Comparison of ENCODE assay signal across 11 cellular contexts in genomic region chr12:111758120-111758561, GRCh38. TPM values are rescaled to one million over a fixed set of nuclear protein-coding genes. Genes with fewer than 3 reads are reported as not detected.
DNase-seq lines count a peak whose midpoint lies in the region; ATAC-seq, FAIRE-seq and TF ChIP-seq lines count a peak whose summit lies in the region.
"Had no signal": no experiment of that assay in that cellular context is flagged by ENCODE, and none has a peak within 500 bp of the region (broad histone marks: within the 10 kb centered on the region; RNA-seq: fewer than 3 reads in every experiment).

No MANE protein-coding gene starts in this region.

- peak overlapping the region; percentile 43; the same call in 1 of the 2 replicates for H3K9ac ChIP-seq in BLaER1

- H3K36me3 ChIP-seq in BLaER1, result peaks cover 38% of the 10 kb centered on the region
- H3K36me3 ChIP-seq in bronchial epithelial cell (ENCODE audit: control insufficient read depth, insufficient read depth, low read length), result peaks cover 6% of the 10 kb centered on the region
- H3K36me3 ChIP-seq in mesodermal cell (ENCODE audit: control insufficient read depth, insufficient read depth, low read length), result peaks cover 14% of the 10 kb centered on the region

- no peak for ATAC-seq in GM19035 (IDR thresholded peaks at IDR 0.05; ENCODE audit: unreplicated experiment)

- H3K9me3 ChIP-seq in BLaER1 (no peaks in the 10 kb centered on the region), mesodermal cell (ENCODE audit: control insufficient read depth, low read length) (no peaks in the 10 kb centered on the region)

- H3K27ac ChIP-seq in BLaER1 (peak overlapping the region; percentile 44), HL-60 (replicated peaks) (peak overlapping the region; percentile 85), mesodermal cell (ENCODE audit: low read depth, low read length, severe bottlenecking) (peak overlapping the region; percentile 59)

- FAIRE-seq in bronchial epithelial cell (lab: Jason Lieb, UNC), result no peak

- DNase-seq in HL-60 (ENCODE audit: low read depth in 1 of 2, low spot score in 1 of 2) (peak in 1 of 2 experiments; percentile 58), bronchial epithelial cell (ENCODE audit: low read depth) (peak; percentile 62), GM13976 (ENCODE audit: low spot score) (no peak), NCI-H510A treated with DMSO at 0.1 percent for 48 hours (lab: John Stamatoyannopoulos, UW) (no peak), RKO (ENCODE audit: low spot score) (no peak)
- DNase-seq: activated CD4-positive, alpha-beta T cell treated with anti-CD3 and anti-CD28 coated beads, Interleukin-2, amount 50 U/mL, for 1 hour; CD4-positive, alpha-beta T cell; stimulated activated naive CD4-positive, alpha-beta T cell treated with Interleukin-2 at 50 U/mL for 16 hours had no signal

- peak overlapping the region; percentile 91 for H3K4me2 ChIP-seq in BLaER1

- peaks cover 61% of the 10 kb centered on the region for H3K4me1 ChIP-seq in BLaER1
- H3K4me1 ChIP-seq in mesodermal cell (ENCODE audit: control insufficient read depth, insufficient read depth, low read length, poor library complexity, severe bottlenecking), result peaks cover 11% of the 10 kb centered on the region

- H3K27me3 ChIP-seq in BLaER1, result no peaks in the 10 kb centered on the region
- H3K27me3 ChIP-seq in HL-60 (ENCODE audit: insufficient read depth, poor library complexity, severe bottlenecking), result no peaks in the 10 kb centered on the region
- H3K27me3 ChIP-seq in bronchial epithelial cell (ENCODE audit: control insufficient read depth, insufficient read depth, low read length), result no peaks in the 10 kb centered on the region

- H4K20me1 ChIP-seq in BLaER1, result peaks cover 36% of the 10 kb centered on the region

- H3K4me3 ChIP-seq in BLaER1, result no peak overlapping the region; the same call in 1 of the 2 replicates
- H3K4me3 ChIP-seq in HL-60 (replicated peaks; ENCODE audit: insufficient read depth, low read length), result no peak overlapping the region
- H3K4me3 ChIP-seq in bronchial epithelial cell (ENCODE audit: low read depth, low read length), result no peak overlapping the region
- H3K4me3 ChIP-seq in mesodermal cell (ENCODE audit: extremely low read depth, insufficient read depth, low read length, poor library complexity, severe bottlenecking), result no peak overlapping the region

- TF ChIP-seq CTCF in HL-60 (IDR thresholded peaks at IDR 0.05; ENCODE audit: insufficient read depth, low read length) (no peak), bronchial epithelial cell (IDR thresholded peaks at IDR 0.05; ENCODE audit: insufficient read depth, low read length, severe bottlenecking) (no peak), GM13976 (IDR thresholded peaks at IDR 0.05; ENCODE audit: borderline replicate concordance, control extremely low read depth, extremely low read depth, insufficient read depth, missing control alignments) (no peak)

- in situ Hi-C loops in GM13976 (cut with MboI; ENCODE audit: low sequenced_read_pairs, unreplicated experiment), result no loop called here

- 82 to 86% methylated on average over 8 to 9 of the region's 9 CpGs for WGBS in mesodermal cell (ENCODE audit: insufficient coverage in 2 of 2), 2 experiments

RNA-seq across cellular contexts. Expression of gene ALDH2, which starts 8.6 kb away (rescaled TPM):
- total RNA-seq in bronchial epithelial cell, result 41.9 and 106 TPM in 2 replicates
- 127 TPM for polyA plus RNA-seq in mesodermal cell (2013, experiment 1 of 2)
- 142 TPM for polyA plus RNA-seq in mesodermal cell (2013, experiment 2 of 2)
